In genomic region chr2:54516842-54517241, GRCh38 we compare ENCODE assay signal across 24 cellular contexts.
"Had no signal": no experiment of that assay in that cellular context is flagged by ENCODE, and none has a peak within 500 bp of the region (broad histone marks: within the 10 kb centered on the region; RNA-seq: fewer than 3 reads in every experiment).

No MANE protein-coding gene starts in this region.

- H3K36me3 ChIP-seq: gastrocnemius medialis, left lung, lower lobe of right lung, neural progenitor cell, ovary, right atrium auricular region, sigmoid colon, suprapubic skin, thyroid gland, upper lobe of left lung, uterus had no signal

- H3K27ac ChIP-seq: epithelial cell of prostate, esophagus muscularis mucosa, gastrocnemius medialis, neural progenitor cell, ovary, sigmoid colon, skin epidermis, suprapubic skin, uterus had no signal

- H3K4me3 ChIP-seq: esophagus muscularis mucosa, gastrocnemius medialis, heart right ventricle, left lung, lower lobe of right lung, neural progenitor cell, ovary, right atrium auricular region, sigmoid colon, skin epidermis, suprapubic skin, thyroid gland, upper lobe of left lung, uterus had no signal

- H3K27me3 ChIP-seq: esophagus muscularis mucosa, gastrocnemius medialis, heart right ventricle, left lung, neural progenitor cell, ovary, right atrium auricular region, sigmoid colon, suprapubic skin, thyroid gland, upper lobe of left lung, uterus had no signal

- H3K9me3 ChIP-seq: esophagus muscularis mucosa, gastrocnemius medialis, heart right ventricle, left lung, lower lobe of right lung, ovary, right atrium auricular region, sigmoid colon, suprapubic skin, thyroid gland, upper lobe of left lung, uterus had no signal

- H3K9ac ChIP-seq: neural progenitor cell had no signal

- H3K4me1 ChIP-seq: uterus had no signal

- DNase-seq: effector memory CD4-positive, alpha-beta T cell; gastrocnemius medialis; heart right ventricle; hypothalamus; immature natural killer cell; left lung; lower lobe of right lung; midbrain; nucleus accumbens; ovary; sigmoid colon; stimulated activated CD4-positive, alpha-beta T cell treated with anti-CD3 and anti-CD28 coated beads, Interleukin-12 subunit alpha, Interleukin-12 subunit beta, amount 100 ng/mL, for 4 hours; stimulated activated naive CD4-positive, alpha-beta T cell treated with Interleukin-2 at 50 U/mL for 16 hours; thyroid gland; upper lobe of left lung; uterus had no signal

- FAIRE-seq: keratinocyte had no signal

- ATAC-seq: gastrocnemius medialis; heart right ventricle; left lung; lower lobe of right lung; natural killer cell treated with Interleukin-12 subunit alpha and Interleukin-12 subunit beta and Interleukin-15 and Interleukin-18, amount 100 ng/mL, for 72 hours had no signal
